Comparison of ENCODE assay signal across 8 cellular contexts in the genomic region with DNA sequence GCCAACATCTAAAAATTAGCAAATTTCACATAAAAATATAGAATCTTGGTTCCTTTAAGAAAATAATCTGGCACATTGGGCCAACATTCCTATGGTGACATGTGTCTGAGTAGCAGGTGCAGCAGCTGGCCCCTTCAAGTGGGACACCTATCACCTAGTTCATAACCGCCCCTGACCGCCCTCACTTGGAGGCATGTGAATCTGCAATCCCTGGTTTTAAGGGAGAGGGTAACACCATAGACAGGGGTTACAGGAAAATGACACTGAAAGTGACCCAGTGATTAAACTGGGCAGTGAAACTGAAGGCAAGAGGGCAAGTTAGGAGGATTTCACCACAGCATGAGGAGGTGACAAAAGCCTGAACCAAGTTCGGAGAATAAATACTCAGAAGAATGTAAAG. TPM values are rescaled to one million over a fixed set of nuclear protein-coding genes. Genes with fewer than 3 reads are reported as not detected.
A peak's percentile ranks its signal among the peaks of the same experiment; 100 is the strongest.
DNase-seq lines count a peak whose midpoint lies in the region; ATAC-seq, FAIRE-seq and TF ChIP-seq lines count a peak whose summit lies in the region.

No MANE protein-coding gene starts in this region.

- DNase-seq in Caco-2 (peak in 1 of 2 experiments; percentile 44), NB4 (ENCODE audit: low read depth) (peak; percentile 16), pancreas (peak in 3 of 6 donors; percentile 43 to 63 (median 50)), NCI-H774 (lab: John Stamatoyannopoulos, UW) (no peak), NCI-H1092 treated with DMSO at 0.1 percent for 48 hours (lab: John Stamatoyannopoulos, UW) (no peak)
- DNase-seq in effector memory CD8-positive, alpha-beta T cell, result no peak

- no TSS peak for BruUV-seq in Caco-2 (replicated peaks; lab: Mats Ljungman, UMichigan)

- peak overlapping the region; percentile 89 for H3K27ac Mint-ChIP-seq in Caco-2 (ENCODE audit: unreplicated experiment)
- peak overlapping the region in 1 of 2 donors; percentile 65 for H3K27ac Mint-ChIP-seq in effector memory CD8-positive, alpha-beta T cell

- 38 to 53% methylated on average over 3 of the region's 3 CpGs for WGBS in pancreas, 2 donors

- H3K4me1 ChIP-seq in Caco-2 (peaks cover 4% of the 10 kb centered on the region), pancreas (peaks cover 0 to 13% (median 0%) of the 10 kb centered on the region in 3 donors)

- no peak for TF ChIP-seq POLR2A in NB4 (IDR thresholded peaks at IDR 0.05; ENCODE audit: extremely low read depth, insufficient read length)

- H3K9me3 ChIP-seq in Caco-2, result no peaks in the 10 kb centered on the region
- no peaks in the 10 kb centered on the region for H3K9me3 ChIP-seq in pancreas

- H3K36me3 ChIP-seq in Caco-2 (ENCODE audit: control insufficient read depth, insufficient read depth, low read length) (no peaks in the 10 kb centered on the region), pancreas (no peaks in the 10 kb centered on the region)

- H3K4me3 Mint-ChIP-seq in Caco-2 (ENCODE audit: unreplicated experiment), result peak overlapping the region; percentile 97
- peak overlapping the region; percentile 85 to 88 for H3K4me3 Mint-ChIP-seq in effector memory CD8-positive, alpha-beta T cell

- peak overlapping the region; percentile 39 to 74 (median 64) for H3K27ac ChIP-seq in pancreas

- peaks cover 3% of the 10 kb centered on the region for H3K9me3 Mint-ChIP-seq in Caco-2 (ENCODE audit: unreplicated experiment)
- no peaks in the 10 kb centered on the region for H3K9me3 Mint-ChIP-seq in effector memory CD8-positive, alpha-beta T cell

- ATAC-seq in effector memory CD8-positive, alpha-beta T cell (replicated peaks), result no peak
- ATAC-seq in pancreas (peak; percentile 12 to 27 (median 16)), HG03039 (IDR thresholded peaks at IDR 0.05; ENCODE audit: unreplicated experiment) (no peak), HG03045 (IDR thresholded peaks at IDR 0.05; ENCODE audit: unreplicated experiment) (no peak)

- H3K36me3 Mint-ChIP-seq in Caco-2 (ENCODE audit: insufficient read depth, unreplicated experiment), result peaks cover 9% of the 10 kb centered on the region
- H3K36me3 Mint-ChIP-seq in effector memory CD8-positive, alpha-beta T cell (ENCODE audit: insufficient read depth), result peaks cover 16% of the 10 kb centered on the region

- POLR2A ChIA-PET in Caco-2 (lab: Charles Lee), result no interaction called here

- H3K27me3 ChIP-seq in Caco-2 (replicated peaks; ENCODE audit: control insufficient read depth, insufficient read depth, low read length) (no peaks in the 10 kb centered on the region), pancreas (no peaks in the 10 kb centered on the region)

- no peak for TF ChIP-seq CTCF in Caco-2 (IDR thresholded peaks at IDR 0.05; ENCODE audit: insufficient read depth in 1 of 2, low read depth in 1 of 2, low read length in 1 of 2, severe bottlenecking in 1 of 2, unreplicated experiment in 1 of 2)
- no peak for TF ChIP-seq CTCF in NB4 (IDR thresholded peaks at IDR 0.05; ENCODE audit: low read depth, low read length)
- no peak for TF ChIP-seq CTCF in pancreas (IDR thresholded peaks at IDR 0.05)

- intact Hi-C loops in Caco-2 (cut with micrococcal nuclease; ENCODE audit: unreplicated experiment) (loop anchor here (5.0 kb wide), 1 partner anchor 571 kb away; no protein-coding TSS in a partner anchor), pancreas (cut with DNase I) (no loop called here)

- H3K27me3 Mint-ChIP-seq in Caco-2 (ENCODE audit: insufficient read depth, unreplicated experiment), result no peaks in the 10 kb centered on the region
- no peaks in the 10 kb centered on the region for H3K27me3 Mint-ChIP-seq in effector memory CD8-positive, alpha-beta T cell

- H3K4me1 Mint-ChIP-seq in Caco-2 (ENCODE audit: low read depth, unreplicated experiment), result peaks cover 20% of the 10 kb centered on the region
- peaks cover 32 to 40% of the 10 kb centered on the region in 2 donors for H3K4me1 Mint-ChIP-seq in effector memory CD8-positive, alpha-beta T cell (ENCODE audit: low read depth in 2 of 2)

- H3K4me3 ChIP-seq in Caco-2 (ENCODE audit: low read depth, low read length) (peak overlapping the region; percentile 84; the same call in 1 of the 2 replicates), NB4 (ENCODE audit: low read depth, low read length) (peak overlapping the region; percentile 87), pancreas (peak overlapping the region; percentile 50 to 82 (median 76))

- CTCF ChIA-PET in Caco-2 (lab: Charles Lee), result interaction anchor here (1.2 kb wide), 1 partner anchor 914 kb away, joined by 4 read pairs; no protein-coding TSS in a partner anchor

- no peak for FAIRE-seq in pancreas (lab: Jason Lieb, UNC)

RNA-seq across cellular contexts. Expression of gene RSU1, which starts 1.1 kb away (rescaled TPM):
- total RNA-seq in Caco-2 (2022) (62.0 and 66.6 TPM in 2 replicates), pancreas (10 to 100 TPM; 22.8 to 42.3 (median 36.8) TPM)
- 10 to 100 TPM; 14.7 to 18.8 TPM for polyA plus RNA-seq in pancreas

Comparison
In these comparisons a context has a peak if more than half of its experiments do, and no peak if none do; other contexts are left out.
1. ATAC-seq: peak in pancreas (4 of 4); none in effector memory CD8-positive, alpha-beta T cell (single experiment), HG03039 (single experiment) and HG03045 (single experiment).
2. Peak in every context shown above with its lines, with median percentiles within 50 percentile points of each other: H3K4me3 ChIP-seq.